22 cellular contexts compared by ENCODE assay signal in genomic region chr5:151225475-151225874, GRCh38. TPM values are rescaled to one million over a fixed set of nuclear protein-coding genes. Genes with fewer than 3 reads are reported as not detected.
DNase-seq lines count a peak whose midpoint lies in the region; ATAC-seq, FAIRE-seq and TF ChIP-seq lines count a peak whose summit lies in the region.
"Had no signal": no experiment of that assay in that cellular context is flagged by ENCODE, and none has a peak within 500 bp of the region (broad histone marks: within the 10 kb centered on the region; RNA-seq: fewer than 3 reads in every experiment).

No MANE protein-coding gene starts in this region.

- H3K4me3 ChIP-seq in BLaER1 (no peak overlapping the region), muscle layer of colon (ENCODE audit: low read depth in 1 of 2, low read length in 2 of 2) (no peak overlapping the region)
- H3K4me3 ChIP-seq in CD8-positive, alpha-beta T cell (ENCODE audit: low read depth, low read length) = no peak overlapping the region
- H3K4me3 ChIP-seq: colonic mucosa had no signal

- H3K27ac ChIP-seq in BLaER1 (no peak overlapping the region), muscle layer of colon (ENCODE audit: low read depth, low read length) (no peak overlapping the region)
- no peak overlapping the region for H3K27ac ChIP-seq in CD8-positive, alpha-beta T cell (ENCODE audit: low read depth, low read length)
- H3K27ac ChIP-seq: colonic mucosa, foreskin keratinocyte had no signal

- POLR2A ChIA-PET in CD8-positive, alpha-beta T cell (lab: Charles Lee) = interaction anchor here (1.1 to 5.4 kb wide), 4 partner anchors 9 to 546 kb away, joined by 3 to 94 read pairs (median 14); partner anchors contain the start of genes ANXA6 and G3BP1
- POLR2A ChIA-PET in activated B cell treated with CpG ODN at 0.5 μM for 24 hours (lab: Charles Lee) = interaction anchor here (0.7 to 7.0 kb wide), 2 partner anchors 13 to 27 kb away, joined by 3 to 222 read pairs; partner anchors contain the start of gene GM2A

- no peak overlapping the region for H3K9ac ChIP-seq in BLaER1
- peak overlapping the region; percentile 5 for H3K9ac ChIP-seq in muscle layer of colon (ENCODE audit: low read length)

- peaks cover 19% of the 10 kb centered on the region for H3K36me3 Mint-ChIP-seq in CD8-positive, alpha-beta T cell
- H3K36me3 Mint-ChIP-seq in activated B cell treated with CpG ODN at 0.5 μM for 24 hours (ENCODE audit: low read depth) = peaks cover 22% of the 10 kb centered on the region

- TF ChIP-seq POLR2A in GM12891 (IDR thresholded peaks at IDR 0.05; ENCODE audit: low read depth, low read length) = no peak

- H3K27ac Mint-ChIP-seq in CD8-positive, alpha-beta T cell = peak overlapping the region; percentile 96
- H3K27ac Mint-ChIP-seq in activated B cell treated with CpG ODN at 0.5 μM for 24 hours = peak overlapping the region; percentile 93

- intact Hi-C loops in CD8-positive, alpha-beta T cell (cut with DNase I, micrococcal nuclease) = loop anchor here in 1 of 2 experiments (1.0 kb wide), 1 partner anchor 14 kb away; no protein-coding TSS in a partner anchor
- intact Hi-C loops in activated B cell treated with CpG ODN at 0.5 μM for 24 hours (cut with micrococcal nuclease) = loop anchor here (2.0 kb wide), 1 partner anchor 15 kb away; no protein-coding TSS in a partner anchor

- CTCF ChIA-PET in CD8-positive, alpha-beta T cell (lab: Charles Lee) = interaction anchor here (0.8 to 4.8 kb wide), 6 partner anchors 12 to 100 kb away, joined by 3 to 52 read pairs (median 4); no protein-coding TSS in a partner anchor
- CTCF ChIA-PET in activated B cell treated with CpG ODN at 0.5 μM for 24 hours (lab: Charles Lee) = interaction anchor here (0.9 to 3.2 kb wide), 2 partner anchors 11 to 13 kb away, joined by 5 to 11 read pairs; no protein-coding TSS in a partner anchor

- no peak for ATAC-seq in CD8-positive, alpha-beta T cell
- ATAC-seq in activated B cell treated with CpG ODN at 0.5 μM for 24 hours (ENCODE audit: low read depth) = no peak
- ATAC-seq in HG02588 (IDR thresholded peaks at IDR 0.05; ENCODE audit: unreplicated experiment) = no peak
- ATAC-seq: foreskin keratinocyte, left colon, sciatic nerve had no signal

- TF ChIP-seq CTCF in CD8-positive, alpha-beta T cell (IDR thresholded peaks at IDR 0.05) = peak; percentile 33
- no peak for TF ChIP-seq CTCF in activated B cell treated with CpG ODN at 0.5 μM for 24 hours (IDR thresholded peaks at IDR 0.05)

- FAIRE-seq in GM12891 (lab: Jason Lieb, UNC) = no peak
- FAIRE-seq: H54, TTC549 had no signal

- peaks cover 40% of the 10 kb centered on the region for H3K4me1 Mint-ChIP-seq in CD8-positive, alpha-beta T cell (ENCODE audit: low read depth)
- peaks cover 64% of the 10 kb centered on the region for H3K4me1 Mint-ChIP-seq in activated B cell treated with CpG ODN at 0.5 μM for 24 hours

- H3K4me3 Mint-ChIP-seq in CD8-positive, alpha-beta T cell = peak overlapping the region; percentile 59
- H3K4me3 Mint-ChIP-seq in activated B cell treated with CpG ODN at 0.5 μM for 24 hours = no peak overlapping the region

- H3K36me3 ChIP-seq in BLaER1 (no peaks in the 10 kb centered on the region; the same call in 1 of the 2 replicates), muscle layer of colon (ENCODE audit: insufficient read depth, low read length) (no peaks in the 10 kb centered on the region)
- peaks cover 3% of the 10 kb centered on the region for H3K36me3 ChIP-seq in CD8-positive, alpha-beta T cell (ENCODE audit: insufficient read depth, low read length)
- H3K36me3 ChIP-seq: BE2C, colonic mucosa had no signal

- DNase-seq in CD8-positive, alpha-beta T cell = no peak
- DNase-seq in activated B cell treated with CpG ODN at 0.5 μM for 24 hours = no peak
- no peak for DNase-seq in LoVo (ENCODE audit: low spot score)
- DNase-seq in GM12891 (ENCODE audit: insufficient read length, low spot score) = no peak
- DNase-seq: activated CD8-positive, alpha-beta memory T cell treated with anti-CD3 and anti-CD28 coated beads for 24 hours; activated gamma-delta T cell treated with Interleukin-2 at 50 U/mL for 16 hours; BE2C; colonic mucosa; DMS153; foreskin keratinocyte; left colon; NCI-H526 treated with DMSO at 0.1 percent for 48 hours; occipital lobe; OCI-M1; stimulated activated CD4-positive, alpha-beta T cell treated with anti-CD3 and anti-CD28 coated beads, Interleukin-4, amount 100 ng/mL, for 4 hours; stimulated activated CD8-positive, alpha-beta memory T cell treated with anti-CD3 and anti-CD28 coated beads, Interleukin-4, amount 100 ng/mL, for 48 hours had no signal

- H3K4me1 ChIP-seq in BLaER1 (peaks cover 58% of the 10 kb centered on the region), muscle layer of colon (ENCODE audit: insufficient read depth, low read length) (peaks cover 27% of the 10 kb centered on the region)
- H3K4me1 ChIP-seq in CD8-positive, alpha-beta T cell (ENCODE audit: insufficient read depth, low read length) = peaks cover 40% of the 10 kb centered on the region
- H3K4me1 ChIP-seq: BE2C, colonic mucosa, foreskin keratinocyte had no signal

- H3K4me2 ChIP-seq in BLaER1 = peak overlapping the region; percentile 100; the same call in 1 of the 2 replicates

- no peaks in the 10 kb centered on the region for H3K27me3 Mint-ChIP-seq in CD8-positive, alpha-beta T cell (ENCODE audit: low read depth)
- no peaks in the 10 kb centered on the region for H3K27me3 Mint-ChIP-seq in activated B cell treated with CpG ODN at 0.5 μM for 24 hours

- no peaks in the 10 kb centered on the region for H3K9me3 Mint-ChIP-seq in CD8-positive, alpha-beta T cell
- no peaks in the 10 kb centered on the region for H3K9me3 Mint-ChIP-seq in activated B cell treated with CpG ODN at 0.5 μM for 24 hours

- H4K20me1 ChIP-seq in BLaER1 = peaks cover 22% of the 10 kb centered on the region

- H3K9me3 ChIP-seq in BLaER1 (no peaks in the 10 kb centered on the region), muscle layer of colon (ENCODE audit: low read length) (no peaks in the 10 kb centered on the region)
- H3K9me3 ChIP-seq in CD8-positive, alpha-beta T cell (ENCODE audit: low read length) = no peaks in the 10 kb centered on the region
- H3K9me3 ChIP-seq: BE2C, colonic mucosa had no signal

- H3K27me3 ChIP-seq in BLaER1 (no peaks in the 10 kb centered on the region), muscle layer of colon (ENCODE audit: control insufficient read depth in 1 of 2, insufficient read depth in 2 of 2, low read length in 2 of 2) (no peaks in the 10 kb centered on the region)
- no peaks in the 10 kb centered on the region for H3K27me3 ChIP-seq in CD8-positive, alpha-beta T cell (ENCODE audit: insufficient read depth, low read length)
- H3K27me3 ChIP-seq: colonic mucosa, foreskin keratinocyte had no signal

TF ChIP-seq in GM12891, 5 proteins besides CTCF, POLR2A, EP300 and RAD21:
- TF ChIP-seq POU2F2 (IDR thresholded peaks at IDR 0.05; ENCODE audit: low read depth, low read length) (no peak), SPI1 (IDR thresholded peaks at IDR 0.05; ENCODE audit: low read depth, low read length) (no peak), PAX5 (IDR thresholded peaks at IDR 0.05; ENCODE audit: insufficient read depth, low read length, severe bottlenecking) (no peak), TAF1 (IDR thresholded peaks at IDR 0.05; ENCODE audit: low read depth, low read length) (no peak), POLR2AphosphoS5 (IDR thresholded peaks at IDR 0.05; ENCODE audit: low read depth, low read length) (no peak)

RNA-seq across cellular contexts. Expression of gene CCDC69, which starts 1.6 kb away (rescaled TPM):
- 10 to 100 TPM; 96.3 to 98.5 TPM for total RNA-seq in CD8-positive, alpha-beta T cell
- total RNA-seq in activated B cell treated with CpG ODN at 0.5 μM for 24 hours = 98.9 and 109 TPM in 2 replicates
- polyA plus RNA-seq in GM12891 (2012; ENCODE audit: low read depth, missing spikeins) = 37.1 TPM

RNA-seq across cellular contexts. Expression of gene GM2A, which starts 27.5 kb away (rescaled TPM):
- 1 to 10 TPM; 3.4 to 5.0 TPM for total RNA-seq in CD8-positive, alpha-beta T cell
- 51.3 and 53.1 TPM in 2 replicates for total RNA-seq in activated B cell treated with CpG ODN at 0.5 μM for 24 hours
- polyA plus RNA-seq in GM12891 (2012; ENCODE audit: low read depth, missing spikeins) = 67.3 TPM
